Comparison of ENCODE assay signal across 11 cellular contexts in genomic region chr4:7909966-7910720, GRCh38. TPM values are rescaled to one million over a fixed set of nuclear protein-coding genes. Genes with fewer than 3 reads are reported as not detected.
DNase-seq lines count a peak whose midpoint lies in the region; TF ChIP-seq lines count a peak whose summit lies in the region.
"Had no signal": no experiment of that assay in that cellular context is flagged by ENCODE, and none has a peak within 500 bp of the region (broad histone marks: within the 10 kb centered on the region; RNA-seq: fewer than 3 reads in every experiment).

No MANE protein-coding gene starts in this region.

- CTCF ChIA-PET in AG04449 (lab: Yijun Ruan, JAX): interaction anchor here (1.0 to 1.8 kb wide), 6 partner anchors 8 to 108 kb away, joined by 3 to 8 read pairs (median 4); no protein-coding TSS in a partner anchor

- H3K79me2 ChIP-seq in neural progenitor cell (ENCODE audit: low read depth): peaks cover 46% of the 10 kb centered on the region

- DNase-seq in AG04449 (ENCODE audit: low read depth, low spot score): no peak
- DNase-seq in SJCRH30: no peak
- DNase-seq in fibroblast of gingiva (ENCODE audit: low read depth): peak; percentile 74
- DNase-seq in neural progenitor cell (ENCODE audit: low spot score): peak; percentile 10
- DNase-seq in NCI-H1092 (lab: John Stamatoyannopoulos, UW): no peak
- DNase-seq in activated gamma-delta T cell (lab: John Stamatoyannopoulos, UW): no peak
- no peak for DNase-seq in D341Med (ENCODE audit: low spot score)
- no peak for DNase-seq in anterior cingulate cortex (lab: John Stamatoyannopoulos, UW)
- DNase-seq: activated naive CD4-positive, alpha-beta T cell treated with Interleukin-2 at 50 U/mL for 16 hours; T-helper 2 cell had no signal

- H3K4me2 ChIP-seq in neural progenitor cell: peak overlapping the region; percentile 37

- no peaks in the 10 kb centered on the region for H4K20me1 ChIP-seq in neural progenitor cell (ENCODE audit: low read depth)

- peaks cover 6% of the 10 kb centered on the region for H3F3A ChIP-seq in neural progenitor cell (ENCODE audit: low read depth)

- H3K27ac Mint-ChIP-seq in neural progenitor cell: peak overlapping the region; percentile 94

- no peak for TF ChIP-seq CTCF in AG04449 (IDR thresholded peaks at IDR 0.05; ENCODE audit: insufficient read depth, low read length, missing control alignments)
- no peak for TF ChIP-seq CTCF in neural progenitor cell (IDR thresholded peaks at IDR 0.05)

- H3K27ac ChIP-seq in SJCRH30 (peak overlapping the region; percentile 59), neural progenitor cell (no peak overlapping the region)
- H3K27ac ChIP-seq: C4-2B had no signal

- H3K9me3 Mint-ChIP-seq in neural progenitor cell: no peaks in the 10 kb centered on the region

- H3K9me3 ChIP-seq in SJCRH30 (replicated peaks) (no peaks in the 10 kb centered on the region), neural progenitor cell (ENCODE audit: low read depth) (no peaks in the 10 kb centered on the region)

- no peak overlapping the region for H3K4me3 Mint-ChIP-seq in neural progenitor cell

- no peaks in the 10 kb centered on the region for H3K36me3 Mint-ChIP-seq in neural progenitor cell

- H3K9ac ChIP-seq in neural progenitor cell: no peak overlapping the region

- H3K27me3 ChIP-seq in SJCRH30: no peaks in the 10 kb centered on the region
- no peaks in the 10 kb centered on the region for H3K27me3 ChIP-seq in neural progenitor cell

- H3K27me3 Mint-ChIP-seq in neural progenitor cell (ENCODE audit: insufficient read depth, low read depth): peaks cover 3% of the 10 kb centered on the region

- H3K4me3 ChIP-seq in AG04449 (ENCODE audit: low read depth, low read length): peak overlapping the region; percentile 19
- H3K4me3 ChIP-seq in SJCRH30: no peak overlapping the region
- no peak overlapping the region for H3K4me3 ChIP-seq in neural progenitor cell

- POLR2A ChIA-PET in AG04449 (lab: Yijun Ruan, JAX): interaction anchor here (1.5 kb wide), 1 partner anchor 29 kb away, joined by 5 read pairs; the partner anchor contains the start of gene AFAP1

- peaks cover 46% of the 10 kb centered on the region for H3K4me1 ChIP-seq in SJCRH30
- peaks cover 36% of the 10 kb centered on the region for H3K4me1 ChIP-seq in neural progenitor cell

- H2AFZ ChIP-seq in neural progenitor cell (replicated peaks): no peak overlapping the region

- H3K36me3 ChIP-seq in SJCRH30: no peaks in the 10 kb centered on the region
- no peaks in the 10 kb centered on the region for H3K36me3 ChIP-seq in neural progenitor cell

- peaks cover 44% of the 10 kb centered on the region for H3K4me1 Mint-ChIP-seq in neural progenitor cell

RNA-seq across cellular contexts. Expression of gene AFAP1, which starts 29.5 kb away (rescaled TPM):
- total RNA-seq in SJCRH30 (2014; rRNA removed; shearing (Covaris generic)): 12.3 and 13.9 TPM in 2 replicates
- 6.7 and 8.2 TPM in 2 replicates for total RNA-seq in neural progenitor cell (ENCODE audit: low replicate concordance)

Comparison
In these comparisons a context has a peak if more than half of its experiments do, and no peak if none do; other contexts are left out.
1. DNase-seq: peak in fibroblast of gingiva (single experiment) and neural progenitor cell (single experiment); none in AG04449 (single experiment), SJCRH30 (0 of 2), NCI-H1092 (single experiment), activated gamma-delta T cell (single experiment), D341Med (single experiment) and anterior cingulate cortex (0 of 58).